ENCODE assay signal across 1 cellular context in the genomic region with DNA sequence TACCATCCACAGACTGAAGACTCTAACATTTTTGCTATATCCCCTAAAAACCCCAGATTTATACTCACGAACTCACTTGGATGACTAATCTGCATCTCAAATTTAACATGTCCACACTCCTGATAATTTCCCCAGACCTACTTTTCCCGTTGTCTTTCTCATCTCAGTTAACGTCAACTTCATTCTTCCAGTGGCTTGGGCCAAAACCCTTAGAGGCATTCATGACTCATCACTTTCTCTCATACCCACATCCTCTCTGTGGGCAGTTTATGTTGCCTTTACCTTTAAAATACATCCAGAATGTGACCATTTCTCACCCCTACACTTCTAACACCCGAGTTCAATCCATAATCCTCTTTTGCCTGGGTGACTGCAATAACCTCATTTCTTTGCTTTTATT.
TF ChIP-seq lines count a peak whose summit lies in the region.

No MANE protein-coding gene starts in this region.

TF ChIP-seq in HEK293, 187 proteins besides CTCF, POLR2A, EP300 and RAD21 (continued from another document):
- TF ChIP-seq, protein P1, sequence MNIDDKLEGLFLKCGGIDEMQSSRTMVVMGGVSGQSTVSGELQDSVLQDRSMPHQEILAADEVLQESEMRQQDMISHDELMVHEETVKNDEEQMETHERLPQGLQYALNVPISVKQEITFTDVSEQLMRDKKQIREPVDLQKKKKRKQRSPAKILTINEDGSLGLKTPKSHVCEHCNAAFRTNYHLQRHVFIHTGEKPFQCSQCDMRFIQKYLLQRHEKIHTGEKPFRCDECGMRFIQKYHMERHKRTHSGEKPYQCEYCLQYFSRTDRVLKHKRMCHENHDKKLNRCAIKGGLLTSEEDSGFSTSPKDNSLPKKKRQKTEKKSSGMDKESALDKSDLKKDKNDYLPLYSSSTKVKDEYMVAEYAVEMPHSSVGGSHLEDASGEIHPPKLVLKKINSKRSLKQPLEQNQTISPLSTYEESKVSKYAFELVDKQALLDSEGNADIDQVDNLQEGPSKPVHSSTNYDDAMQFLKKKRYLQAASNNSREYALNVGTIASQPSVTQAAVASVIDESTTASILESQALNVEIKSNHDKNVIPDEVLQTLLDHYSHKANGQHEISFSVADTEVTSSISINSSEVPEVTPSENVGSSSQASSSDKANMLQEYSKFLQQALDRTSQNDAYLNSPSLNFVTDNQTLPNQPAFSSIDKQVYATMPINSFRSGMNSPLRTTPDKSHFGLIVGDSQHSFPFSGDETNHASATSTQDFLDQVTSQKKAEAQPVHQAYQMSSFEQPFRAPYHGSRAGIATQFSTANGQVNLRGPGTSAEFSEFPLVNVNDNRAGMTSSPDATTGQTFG (tag by site-specific recombination; IDR thresholded peaks at IDR 0.05; ENCODE audit: borderline replicate concordance): no peak
- TF ChIP-seq SP2 (tag by site-specific recombination; IDR thresholded peaks at IDR 0.05): no peak
- TF ChIP-seq TCF7L2 (IDR thresholded peaks at IDR 0.05; ENCODE audit: borderline replicate concordance, low read depth, low read length): no peak
- TF ChIP-seq, protein P2, sequence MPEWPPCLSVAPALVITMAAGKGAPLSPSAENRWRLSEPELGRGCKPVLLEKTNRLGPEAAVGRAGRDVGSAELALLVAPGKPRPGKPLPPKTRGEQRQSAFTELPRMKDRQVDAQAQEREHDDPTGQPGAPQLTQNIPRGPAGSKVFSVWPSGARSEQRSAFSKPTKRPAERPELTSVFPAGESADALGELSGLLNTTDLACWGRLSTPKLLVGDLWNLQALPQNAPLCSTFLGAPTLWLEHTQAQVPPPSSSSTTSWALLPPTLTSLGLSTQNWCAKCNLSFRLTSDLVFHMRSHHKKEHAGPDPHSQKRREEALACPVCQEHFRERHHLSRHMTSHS (tag by site-specific recombination; IDR thresholded peaks at IDR 0.05): no peak
- no peak for TF ChIP-seq REPIN1 (tag by site-specific recombination; IDR thresholded peaks at IDR 0.05; ENCODE audit: low read depth)
- TF ChIP-seq KLF9 (tag by site-specific recombination; IDR thresholded peaks at IDR 0.05; ENCODE audit: low read depth): no peak
- TF ChIP-seq ZNF184 (tag by site-specific recombination; IDR thresholded peaks at IDR 0.05): no peak
- no peak for TF ChIP-seq OSR2 (tag by site-specific recombination; IDR thresholded peaks at IDR 0.05)
- TF ChIP-seq ZNF768 (tag by site-specific recombination; IDR thresholded peaks at IDR 0.05): no peak
- no peak for TF ChIP-seq GLIS2 (tag by site-specific recombination; IDR thresholded peaks at IDR 0.05)
- TF ChIP-seq ZNF354C (tag by site-specific recombination; IDR thresholded peaks at IDR 0.05; ENCODE audit: borderline replicate concordance, low read depth): no peak
- no peak for TF ChIP-seq ZNF48 (tag by site-specific recombination; IDR thresholded peaks at IDR 0.05)
- TF ChIP-seq GLIS1 (tag by site-specific recombination; IDR thresholded peaks at IDR 0.05): no peak
- TF ChIP-seq, protein P3, sequence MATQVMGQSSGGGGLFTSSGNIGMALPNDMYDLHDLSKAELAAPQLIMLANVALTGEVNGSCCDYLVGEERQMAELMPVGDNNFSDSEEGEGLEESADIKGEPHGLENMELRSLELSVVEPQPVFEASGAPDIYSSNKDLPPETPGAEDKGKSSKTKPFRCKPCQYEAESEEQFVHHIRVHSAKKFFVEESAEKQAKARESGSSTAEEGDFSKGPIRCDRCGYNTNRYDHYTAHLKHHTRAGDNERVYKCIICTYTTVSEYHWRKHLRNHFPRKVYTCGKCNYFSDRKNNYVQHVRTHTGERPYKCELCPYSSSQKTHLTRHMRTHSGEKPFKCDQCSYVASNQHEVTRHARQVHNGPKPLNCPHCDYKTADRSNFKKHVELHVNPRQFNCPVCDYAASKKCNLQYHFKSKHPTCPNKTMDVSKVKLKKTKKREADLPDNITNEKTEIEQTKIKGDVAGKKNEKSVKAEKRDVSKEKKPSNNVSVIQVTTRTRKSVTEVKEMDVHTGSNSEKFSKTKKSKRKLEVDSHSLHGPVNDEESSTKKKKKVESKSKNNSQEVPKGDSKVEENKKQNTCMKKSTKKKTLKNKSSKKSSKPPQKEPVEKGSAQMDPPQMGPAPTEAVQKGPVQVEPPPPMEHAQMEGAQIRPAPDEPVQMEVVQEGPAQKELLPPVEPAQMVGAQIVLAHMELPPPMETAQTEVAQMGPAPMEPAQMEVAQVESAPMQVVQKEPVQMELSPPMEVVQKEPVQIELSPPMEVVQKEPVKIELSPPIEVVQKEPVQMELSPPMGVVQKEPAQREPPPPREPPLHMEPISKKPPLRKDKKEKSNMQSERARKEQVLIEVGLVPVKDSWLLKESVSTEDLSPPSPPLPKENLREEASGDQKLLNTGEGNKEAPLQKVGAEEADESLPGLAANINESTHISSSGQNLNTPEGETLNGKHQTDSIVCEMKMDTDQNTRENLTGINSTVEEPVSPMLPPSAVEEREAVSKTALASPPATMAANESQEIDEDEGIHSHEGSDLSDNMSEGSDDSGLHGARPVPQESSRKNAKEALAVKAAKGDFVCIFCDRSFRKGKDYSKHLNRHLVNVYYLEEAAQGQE (tag by site-specific recombination; IDR thresholded peaks at IDR 0.05): no peak
- no peak for TF ChIP-seq ZNF677 (tag by site-specific recombination; IDR thresholded peaks at IDR 0.05)
- TF ChIP-seq, protein P4, sequence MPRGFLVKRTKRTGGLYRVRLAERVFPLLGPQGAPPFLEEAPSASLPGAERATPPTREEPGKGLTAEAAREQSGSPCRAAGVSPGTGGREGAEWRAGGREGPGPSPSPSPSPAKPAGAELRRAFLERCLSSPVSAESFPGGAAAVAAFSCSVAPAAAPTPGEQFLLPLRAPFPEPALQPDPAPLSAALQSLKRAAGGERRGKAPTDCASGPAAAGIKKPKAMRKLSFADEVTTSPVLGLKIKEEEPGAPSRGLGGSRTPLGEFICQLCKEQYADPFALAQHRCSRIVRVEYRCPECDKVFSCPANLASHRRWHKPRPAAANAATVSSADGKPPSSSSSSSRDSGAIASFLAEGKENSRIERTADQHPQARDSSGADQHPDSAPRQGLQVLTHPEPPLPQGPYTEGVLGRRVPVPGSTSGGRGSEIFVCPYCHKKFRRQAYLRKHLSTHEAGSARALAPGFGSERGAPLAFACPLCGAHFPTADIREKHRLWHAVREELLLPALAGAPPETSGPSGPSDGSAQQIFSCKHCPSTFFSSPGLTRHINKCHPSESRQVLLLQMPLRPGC (tag by site-specific recombination; IDR thresholded peaks at IDR 0.05): peak; percentile 56; the same call in 1 of the 2 replicates
- no peak for TF ChIP-seq ZNF558 (tag by site-specific recombination; IDR thresholded peaks at IDR 0.05)
- TF ChIP-seq ZFHX2 (tag by site-specific recombination; conservative IDR thresholded peaks at IDR 0.05): peak; percentile 49
- TF ChIP-seq, protein P5, sequence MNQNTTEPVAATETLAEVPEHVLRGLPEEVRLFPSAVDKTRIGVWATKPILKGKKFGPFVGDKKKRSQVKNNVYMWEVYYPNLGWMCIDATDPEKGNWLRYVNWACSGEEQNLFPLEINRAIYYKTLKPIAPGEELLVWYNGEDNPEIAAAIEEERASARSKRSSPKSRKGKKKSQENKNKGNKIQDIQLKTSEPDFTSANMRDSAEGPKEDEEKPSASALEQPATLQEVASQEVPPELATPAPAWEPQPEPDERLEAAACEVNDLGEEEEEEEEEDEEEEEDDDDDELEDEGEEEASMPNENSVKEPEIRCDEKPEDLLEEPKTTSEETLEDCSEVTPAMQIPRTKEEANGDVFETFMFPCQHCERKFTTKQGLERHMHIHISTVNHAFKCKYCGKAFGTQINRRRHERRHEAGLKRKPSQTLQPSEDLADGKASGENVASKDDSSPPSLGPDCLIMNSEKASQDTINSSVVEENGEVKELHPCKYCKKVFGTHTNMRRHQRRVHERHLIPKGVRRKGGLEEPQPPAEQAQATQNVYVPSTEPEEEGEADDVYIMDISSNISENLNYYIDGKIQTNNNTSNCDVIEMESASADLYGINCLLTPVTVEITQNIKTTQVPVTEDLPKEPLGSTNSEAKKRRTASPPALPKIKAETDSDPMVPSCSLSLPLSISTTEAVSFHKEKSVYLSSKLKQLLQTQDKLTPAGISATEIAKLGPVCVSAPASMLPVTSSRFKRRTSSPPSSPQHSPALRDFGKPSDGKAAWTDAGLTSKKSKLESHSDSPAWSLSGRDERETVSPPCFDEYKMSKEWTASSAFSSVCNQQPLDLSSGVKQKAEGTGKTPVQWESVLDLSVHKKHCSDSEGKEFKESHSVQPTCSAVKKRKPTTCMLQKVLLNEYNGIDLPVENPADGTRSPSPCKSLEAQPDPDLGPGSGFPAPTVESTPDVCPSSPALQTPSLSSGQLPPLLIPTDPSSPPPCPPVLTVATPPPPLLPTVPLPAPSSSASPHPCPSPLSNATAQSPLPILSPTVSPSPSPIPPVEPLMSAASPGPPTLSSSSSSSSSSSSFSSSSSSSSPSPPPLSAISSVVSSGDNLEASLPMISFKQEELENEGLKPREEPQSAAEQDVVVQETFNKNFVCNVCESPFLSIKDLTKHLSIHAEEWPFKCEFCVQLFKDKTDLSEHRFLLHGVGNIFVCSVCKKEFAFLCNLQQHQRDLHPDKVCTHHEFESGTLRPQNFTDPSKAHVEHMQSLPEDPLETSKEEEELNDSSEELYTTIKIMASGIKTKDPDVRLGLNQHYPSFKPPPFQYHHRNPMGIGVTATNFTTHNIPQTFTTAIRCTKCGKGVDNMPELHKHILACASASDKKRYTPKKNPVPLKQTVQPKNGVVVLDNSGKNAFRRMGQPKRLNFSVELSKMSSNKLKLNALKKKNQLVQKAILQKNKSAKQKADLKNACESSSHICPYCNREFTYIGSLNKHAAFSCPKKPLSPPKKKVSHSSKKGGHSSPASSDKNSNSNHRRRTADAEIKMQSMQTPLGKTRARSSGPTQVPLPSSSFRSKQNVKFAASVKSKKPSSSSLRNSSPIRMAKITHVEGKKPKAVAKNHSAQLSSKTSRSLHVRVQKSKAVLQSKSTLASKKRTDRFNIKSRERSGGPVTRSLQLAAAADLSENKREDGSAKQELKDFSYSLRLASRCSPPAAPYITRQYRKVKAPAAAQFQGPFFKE (tag by site-specific recombination; IDR thresholded peaks at IDR 0.05; ENCODE audit: borderline replicate concordance): no peak
- no peak for TF ChIP-seq ZNF776 (tag by site-specific recombination; IDR thresholded peaks at IDR 0.05; ENCODE audit: borderline replicate concordance)
- TF ChIP-seq ZNF670 (tag by site-specific recombination; IDR thresholded peaks at IDR 0.05; ENCODE audit: low read depth): no peak
- TF ChIP-seq, protein P6, sequence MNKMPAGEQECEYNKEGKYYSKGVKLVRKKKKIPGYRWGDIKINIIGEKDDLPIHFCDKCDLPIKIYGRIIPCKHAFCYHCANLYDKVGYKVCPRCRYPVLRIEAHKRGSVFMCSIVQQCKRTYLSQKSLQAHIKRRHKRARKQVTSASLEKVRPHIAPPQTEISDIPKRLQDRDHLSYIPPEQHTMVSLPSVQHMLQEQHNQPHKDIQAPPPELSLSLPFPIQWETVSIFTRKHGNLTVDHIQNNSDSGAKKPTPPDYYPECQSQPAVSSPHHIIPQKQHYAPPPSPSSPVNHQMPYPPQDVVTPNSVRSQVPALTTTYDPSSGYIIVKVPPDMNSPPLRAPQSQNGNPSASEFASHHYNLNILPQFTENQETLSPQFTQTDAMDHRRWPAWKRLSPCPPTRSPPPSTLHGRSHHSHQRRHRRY (tag by site-specific recombination; IDR thresholded peaks at IDR 0.05): no peak
- no peak for TF ChIP-seq ZNF701 (tag by site-specific recombination; IDR thresholded peaks at IDR 0.05)
- no peak for TF ChIP-seq ZNF830 (tag by site-specific recombination; IDR thresholded peaks at IDR 0.05; ENCODE audit: low read depth)
- TF ChIP-seq ZNF214 (tag by site-specific recombination; IDR thresholded peaks at IDR 0.05; ENCODE audit: borderline replicate concordance): no peak
TF ChIP-seq in HEK293: peak in this region for 16.
